Comparison of ENCODE assay signal across 9 cellular contexts in genomic region chr2:232419245-232420072, GRCh38. TPM values are rescaled to one million over a fixed set of nuclear protein-coding genes. Genes with fewer than 3 reads are reported as not detected.
DNase-seq lines count a peak whose midpoint lies in the region; ATAC-seq and TF ChIP-seq lines count a peak whose summit lies in the region.
"Had no signal": no experiment of that assay in that cellular context is flagged by ENCODE, and none has a peak within 500 bp of the region (broad histone marks: within the 10 kb centered on the region; RNA-seq: fewer than 3 reads in every experiment).

No MANE protein-coding gene starts in this region.

- CTCF ChIA-PET in SK-N-SH (lab: Yijun Ruan, JAX): interaction anchor here (1.3 kb wide), 1 partner anchor 79 kb away, joined by 3 read pairs; no protein-coding TSS in a partner anchor

- no peaks in the 10 kb centered on the region for H3K9me2 ChIP-seq in SK-N-SH

- 34% methylated on average over 29 of the region's 79 CpGs for WGBS in SK-N-SH (ENCODE audit: low lambda C conversion rate)

- POLR2A ChIA-PET in SK-N-SH (lab: Yijun Ruan, JAX): no interaction called here

- H3K9me3 ChIP-seq in SK-N-SH: no peaks in the 10 kb centered on the region

- TF ChIP-seq RAD21 in SK-N-SH (IDR thresholded peaks at IDR 0.05; ENCODE audit: low read length): no peak

- H3K4me3 Mint-ChIP-seq in activated T-helper 17 cell treated with anti-CD3 and anti-CD28 coated beads, Interleukin-2, amount 50 U/mL, for 72 hours: peak overlapping the region; percentile 53
- H3K4me3 Mint-ChIP-seq in stimulated activated naive CD8-positive, alpha-beta T cell treated with anti-CD3 and anti-CD28 coated beads, Interleukin-15, Interleukin-2, amounts not matched to agents 100 ng/mL and 50 ng/mL, for 24 hours: peak overlapping the region; percentile 47

- peaks cover 33% of the 10 kb centered on the region for H3K27me3 Mint-ChIP-seq in activated T-helper 17 cell treated with anti-CD3 and anti-CD28 coated beads, Interleukin-2, amount 50 U/mL, for 72 hours
- peaks cover 47% of the 10 kb centered on the region for H3K27me3 Mint-ChIP-seq in stimulated activated naive CD8-positive, alpha-beta T cell treated with anti-CD3 and anti-CD28 coated beads, Interleukin-15, Interleukin-2, amounts not matched to agents 100 ng/mL and 50 ng/mL, for 24 hours

- H3K4me3 ChIP-seq in SK-N-SH (ENCODE audit: low read depth in 2 of 2, low read length in 1 of 2): no peak overlapping the region; a peak in 1 of 4 replicates

- H3K27me3 ChIP-seq in SK-N-SH (ENCODE audit: insufficient read depth): peaks cover 75% of the 10 kb centered on the region

- DNase-seq in SK-N-SH: peak; percentile 40
- peak; percentile 71 for DNase-seq in islet precursor cell
- DNase-seq in activated gamma-delta T cell treated with Interleukin-2 at 50 U/mL for 16 hours: no peak
- no peak for DNase-seq in NCI-H526 treated with DMSO at 0.1 percent for 48 hours (lab: John Stamatoyannopoulos, UW)

- no peak overlapping the region for H3K27ac ChIP-seq in SK-N-SH (ENCODE audit: low read depth in 2 of 2, low read length in 1 of 2)
- H3K27ac ChIP-seq: neutrophil had no signal

- no peak for TF ChIP-seq CTCF in SK-N-SH (IDR thresholded peaks at IDR 0.05)

- no peak overlapping the region for H3K27ac Mint-ChIP-seq in activated T-helper 17 cell treated with anti-CD3 and anti-CD28 coated beads, Interleukin-2, amount 50 U/mL, for 72 hours
- no peak overlapping the region for H3K27ac Mint-ChIP-seq in stimulated activated naive CD8-positive, alpha-beta T cell treated with anti-CD3 and anti-CD28 coated beads, Interleukin-15, Interleukin-2, amounts not matched to agents 100 ng/mL and 50 ng/mL, for 24 hours

- no peaks in the 10 kb centered on the region; a peak in 1 of 4 replicates for H3K4me1 ChIP-seq in SK-N-SH (ENCODE audit: control insufficient read depth in 1 of 2, insufficient read depth in 2 of 2, low read depth in 1 of 2, low read length in 1 of 2)

- ATAC-seq in SK-N-SH treated with all-trans-retinoic acid at 6 μM for 48 hours (no peak; the same call in 2 of the 3 replicates), GM18867 (IDR thresholded peaks at IDR 0.05; ENCODE audit: unreplicated experiment) (no peak)
- peak; percentile 7 for ATAC-seq in activated T-helper 17 cell treated with anti-CD3 and anti-CD28 coated beads, Interleukin-2, amount 50 U/mL, for 72 hours (replicated peaks)

- peaks cover 3% of the 10 kb centered on the region for H3K4me1 Mint-ChIP-seq in activated T-helper 17 cell treated with anti-CD3 and anti-CD28 coated beads, Interleukin-2, amount 50 U/mL, for 72 hours
- H3K4me1 Mint-ChIP-seq in stimulated activated naive CD8-positive, alpha-beta T cell treated with anti-CD3 and anti-CD28 coated beads, Interleukin-15, Interleukin-2, amounts not matched to agents 100 ng/mL and 50 ng/mL, for 24 hours (ENCODE audit: low read depth): peaks cover 13% of the 10 kb centered on the region

- no peak overlapping the region for H3K4me2 ChIP-seq in SK-N-SH

- TF ChIP-seq EP300 in SK-N-SH (IDR thresholded peaks at IDR 0.05; ENCODE audit: borderline replicate concordance in 1 of 2, low read depth in 1 of 2, low read length in 1 of 2): no peak

- no peaks in the 10 kb centered on the region for H3K36me3 Mint-ChIP-seq in activated T-helper 17 cell treated with anti-CD3 and anti-CD28 coated beads, Interleukin-2, amount 50 U/mL, for 72 hours (ENCODE audit: low read depth)
- no peaks in the 10 kb centered on the region for H3K36me3 Mint-ChIP-seq in stimulated activated naive CD8-positive, alpha-beta T cell treated with anti-CD3 and anti-CD28 coated beads, Interleukin-15, Interleukin-2, amounts not matched to agents 100 ng/mL and 50 ng/mL, for 24 hours (ENCODE audit: low read depth)

- H4K20me1 ChIP-seq in SK-N-SH (ENCODE audit: insufficient read depth): no peaks in the 10 kb centered on the region

- H3F3A ChIP-seq in SK-N-SH (replicated peaks; ENCODE audit: insufficient read depth): no peaks in the 10 kb centered on the region

- no peaks in the 10 kb centered on the region for H3K79me2 ChIP-seq in SK-N-SH (ENCODE audit: insufficient read depth)

- H3K9me3 Mint-ChIP-seq in activated T-helper 17 cell treated with anti-CD3 and anti-CD28 coated beads, Interleukin-2, amount 50 U/mL, for 72 hours: no peaks in the 10 kb centered on the region
- H3K9me3 Mint-ChIP-seq in stimulated activated naive CD8-positive, alpha-beta T cell treated with anti-CD3 and anti-CD28 coated beads, Interleukin-15, Interleukin-2, amounts not matched to agents 100 ng/mL and 50 ng/mL, for 24 hours: peaks cover 5% of the 10 kb centered on the region

- H3K9ac ChIP-seq in SK-N-SH: no peak overlapping the region

- no peak overlapping the region for H2AFZ ChIP-seq in SK-N-SH (ENCODE audit: low read depth)

- H3K36me3 ChIP-seq in SK-N-SH (replicated peaks in 1 of 2; ENCODE audit: control insufficient read depth in 1 of 2, insufficient read depth in 2 of 2, low read length in 1 of 2): no peaks in the 10 kb centered on the region
- H3K36me3 ChIP-seq: neutrophil had no signal

TF ChIP-seq in SK-N-SH, 30 proteins besides CTCF, POLR2A, EP300 and RAD21 (continues in another document):
- no peak for TF ChIP-seq ZBTB33 (IDR thresholded peaks at IDR 0.05; ENCODE audit: borderline replicate concordance, low read depth)
- TF ChIP-seq IRF3 (IDR thresholded peaks at IDR 0.05; ENCODE audit: low read depth, low read length): no peak
- no peak for TF ChIP-seq JUND (IDR thresholded peaks at IDR 0.05)
- no peak for TF ChIP-seq FOSL2 (IDR thresholded peaks at IDR 0.05; ENCODE audit: borderline replicate concordance, low read depth)

TF ChIP-seq in SK-N-SH treated with all-trans-retinoic acid at 6 μM for 48 hours, 23 proteins besides CTCF, POLR2A, EP300 and RAD21 (continues in another document):
- TF ChIP-seq BACH2 (CRISPR knock-in tag; IDR thresholded peaks at IDR 0.05; ENCODE audit: borderline replicate concordance) (no peak), TOX (CRISPR knock-in tag; IDR thresholded peaks at IDR 0.05; ENCODE audit: borderline replicate concordance) (no peak), CREB5 (CRISPR knock-in tag; IDR thresholded peaks at IDR 0.05; ENCODE audit: low read depth) (no peak), POU6F1 (CRISPR knock-in tag; IDR thresholded peaks at IDR 0.05; ENCODE audit: borderline replicate concordance, low read depth) (no peak), OSR1 (CRISPR knock-in tag; IDR thresholded peaks at IDR 0.05) (no peak), ZNF8 (CRISPR knock-in tag; IDR thresholded peaks at IDR 0.05) (no peak), PATZ1 (CRISPR knock-in tag; IDR thresholded peaks at IDR 0.05; ENCODE audit: borderline replicate concordance) (no peak), ESRRG (CRISPR knock-in tag; IDR thresholded peaks at IDR 0.05) (no peak)

RNA-seq across cellular contexts. Expression of gene ALPG, which starts 12.8 kb away (rescaled TPM):
- not detected in 2 replicates for polyA plus RNA-seq in SK-N-SH (2012; rRNA removed)
- not detected in 2 replicates for polyA plus RNA-seq in SK-N-SH (2012; cell fraction: cytosol; rRNA removed)
- not detected in 2 replicates for polyA plus RNA-seq in SK-N-SH (2012; cell fraction: nucleus; rRNA removed)
- not detected for total RNA-seq in activated T-helper 17 cell treated with anti-CD3 and anti-CD28 coated beads, Interleukin-2, amount 50 U/mL, for 72 hours

RNA-seq across cellular contexts. Expression of gene ALPI, which starts 36.5 kb away (rescaled TPM):
- not detected in 2 replicates for polyA plus RNA-seq in SK-N-SH (2012; rRNA removed)
- not detected in 2 replicates for polyA plus RNA-seq in SK-N-SH (2012; cell fraction: cytosol; rRNA removed)
- not detected in 2 replicates for polyA plus RNA-seq in SK-N-SH (2012; cell fraction: nucleus; rRNA removed)
- total RNA-seq in activated T-helper 17 cell treated with anti-CD3 and anti-CD28 coated beads, Interleukin-2, amount 50 U/mL, for 72 hours: not detected

RNA-seq across cellular contexts. Expression of gene ALPP, which starts 40.9 kb away (rescaled TPM):
- not detected in 2 replicates for polyA plus RNA-seq in SK-N-SH (2012; rRNA removed)
- polyA plus RNA-seq in SK-N-SH (2012; cell fraction: cytosol; rRNA removed): not detected in 2 replicates
- polyA plus RNA-seq in SK-N-SH (2012; cell fraction: nucleus; rRNA removed): not detected in 2 replicates
- under 1 TPM in 1 of 2 donors, not detected in 1; 0.19 TPM for total RNA-seq in activated T-helper 17 cell treated with anti-CD3 and anti-CD28 coated beads, Interleukin-2, amount 50 U/mL, for 72 hours

Comparison
In these comparisons a context has a peak if more than half of its experiments do, and no peak if none do; other contexts are left out.
1. DNase-seq: peak in SK-N-SH (single experiment) and islet precursor cell (single experiment); none in activated gamma-delta T cell treated with Interleukin-2 at 50 U/mL for 16 hours (single experiment) and NCI-H526 treated with DMSO at 0.1 percent for 48 hours (single experiment).